Comparison of ENCODE assay signal across 13 cellular contexts in the genomic region with DNA sequence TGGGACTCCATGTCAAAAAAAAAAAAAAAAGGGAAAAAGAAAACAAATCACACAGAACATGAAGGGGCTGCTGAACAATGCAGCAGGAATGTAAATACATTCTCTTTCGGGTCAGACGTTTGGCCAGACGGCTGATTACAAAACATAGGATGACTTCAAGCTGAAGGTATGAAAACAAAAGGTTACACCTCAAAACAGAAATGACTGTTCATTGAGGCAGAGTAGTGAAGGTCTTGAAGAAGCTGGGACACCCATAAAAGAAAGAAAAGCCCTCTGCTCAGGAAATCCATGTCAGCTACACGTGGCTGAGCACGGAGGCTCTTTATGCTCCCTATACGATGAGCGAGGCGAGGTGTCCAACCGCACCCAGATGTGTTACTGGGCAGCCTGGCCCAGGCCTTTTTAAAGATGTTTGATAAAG. TPM values are rescaled to one million over a fixed set of nuclear protein-coding genes. Genes with fewer than 3 reads are reported as not detected.
A peak's percentile ranks its signal among the peaks of the same experiment; 100 is the strongest.
DNase-seq lines count a peak whose midpoint lies in the region; ATAC-seq and TF ChIP-seq lines count a peak whose summit lies in the region.
"Had no signal": no experiment of that assay in that cellular context is flagged by ENCODE, and none has a peak within 500 bp of the region (broad histone marks: within the 10 kb centered on the region; RNA-seq: fewer than 3 reads in every experiment).

No MANE protein-coding gene starts in this region.

- no peaks in the 10 kb centered on the region for H3K9me3 Mint-ChIP-seq in WTC11
- no peaks in the 10 kb centered on the region for H3K9me3 Mint-ChIP-seq in osteocyte (ENCODE audit: unreplicated experiment)
- H3K9me3 Mint-ChIP-seq in activated naive CD4-positive, alpha-beta T cell treated with anti-CD3 and anti-CD28 coated beads, Interleukin-2, amount 50 U/mL, for 72 hours, result no peaks in the 10 kb centered on the region
- H3K9me3 Mint-ChIP-seq: neural crest cell had no signal

- no peaks in the 10 kb centered on the region for H3K27me3 Mint-ChIP-seq in WTC11 (ENCODE audit: low read depth)
- H3K27me3 Mint-ChIP-seq in osteocyte (ENCODE audit: unreplicated experiment), result no peaks in the 10 kb centered on the region

- H3K36me3 Mint-ChIP-seq in WTC11 (0 out of 2 replicates have a peak, but pooled peaks cover 4% of the 10 kb centered on the region), osteocyte (ENCODE audit: unreplicated experiment) (no peaks in the 10 kb centered on the region)
- no peaks in the 10 kb centered on the region for H3K36me3 Mint-ChIP-seq in activated naive CD4-positive, alpha-beta T cell treated with anti-CD3 and anti-CD28 coated beads, Interleukin-2, amount 50 U/mL, for 72 hours

- peak overlapping the region; percentile 64; the same call in 1 of the 2 replicates for H3K27ac Mint-ChIP-seq in WTC11
- no peak overlapping the region for H3K27ac Mint-ChIP-seq in osteocyte (ENCODE audit: unreplicated experiment)
- H3K27ac Mint-ChIP-seq in activated naive CD4-positive, alpha-beta T cell treated with anti-CD3 and anti-CD28 coated beads, Interleukin-2, amount 50 U/mL, for 72 hours, result no peak overlapping the region
- H3K27ac Mint-ChIP-seq: activated CD8-positive, alpha-beta T cell treated with anti-CD3 and anti-CD28 coated beads, Interleukin-2, amount 10 ng/mL, durations not matched to agents 7 days and 5 days had no signal

- no peak overlapping the region for H3K27ac ChIP-seq in HEK293 (ENCODE audit: extremely low read depth, low read depth, low read length)
- no peak overlapping the region for H3K27ac ChIP-seq in upper lobe of right lung
- H3K27ac ChIP-seq: transverse colon had no signal

- intact Hi-C loops in upper lobe of right lung (cut with DNase I), result no loop called here

- H3K27me3 ChIP-seq in upper lobe of right lung, result no peaks in the 10 kb centered on the region
- H3K27me3 ChIP-seq: transverse colon had no signal

- CTCF ChIA-PET in HEK293 (lab: Yijun Ruan, JAX) (interaction anchor here (0.7 to 1.4 kb wide), 5 partner anchors 19 to 231 kb away, joined by 3 to 5 read pairs (median 4); no protein-coding TSS in a partner anchor), WTC11 (lab: Charles Lee) (interaction anchor here (0.8 kb wide), 1 partner anchor 26 kb away, joined by 3 read pairs; no protein-coding TSS in a partner anchor)

- H3K36me3 ChIP-seq in HEK293 (ENCODE audit: control insufficient read depth in 2 of 2, insufficient read depth in 1 of 2, low read length in 2 of 2) (no peaks in the 10 kb centered on the region; a peak in 1 of 3 replicates), upper lobe of right lung (no peaks in the 10 kb centered on the region)
- H3K36me3 ChIP-seq: transverse colon had no signal

- no peak for TF ChIP-seq CTCF in HEK293 (tag by site-specific recombination; IDR thresholded peaks at IDR 0.05)
- TF ChIP-seq CTCF in WTC11 (IDR thresholded peaks at IDR 0.05), result no peak
- no peak for TF ChIP-seq CTCF in upper lobe of right lung (IDR thresholded peaks at IDR 0.05)
- TF ChIP-seq CTCF in osteocyte (IDR thresholded peaks at IDR 0.05), result no peak

- no peak for DNase-seq in WTC11 (ENCODE audit: low spot score)
- peak; percentile 85 for DNase-seq in glomerular visceral epithelial cell (ENCODE audit: extremely low spot score)
- DNase-seq in upper lobe of right lung, result no peak
- no peak for DNase-seq in osteocyte (ENCODE audit: extremely low spot score, unreplicated experiment)
- no peak for DNase-seq in NCI-H1417 (lab: John Stamatoyannopoulos, UW)
- DNase-seq in activated naive CD4-positive, alpha-beta T cell treated with anti-CD3 and anti-CD28 coated beads, Interleukin-2, amount 50 U/mL, for 72 hours (ENCODE audit: low spot score in 2 of 2), result no peak
- no peak for DNase-seq in NCI-H2171 (lab: John Stamatoyannopoulos, UW)
- DNase-seq: activated CD8-positive, alpha-beta T cell treated with anti-CD3 and anti-CD28 coated beads, Interleukin-2, amount 10 ng/mL, durations not matched to agents 7 days and 5 days; hypothalamus; NCI-H187; transverse colon had no signal

- no peak; the same call in 1 of the 2 replicates for ATAC-seq in WTC11
- ATAC-seq in upper lobe of right lung, result peak; percentile 76
- no peak for ATAC-seq in activated naive CD4-positive, alpha-beta T cell treated with anti-CD3 and anti-CD28 coated beads, Interleukin-2, amount 50 U/mL, for 72 hours
- ATAC-seq: activated CD8-positive, alpha-beta T cell treated with anti-CD3 and anti-CD28 coated beads, Interleukin-2, amount 10 ng/mL, durations not matched to agents 7 days and 5 days had no signal

- H3K4me3 ChIP-seq in HEK293 (ENCODE audit: low read depth, low read length) (no peak overlapping the region), upper lobe of right lung (no peak overlapping the region)
- H3K4me3 ChIP-seq: transverse colon had no signal

- H3K9me3 ChIP-seq in HEK293 (ENCODE audit: control insufficient read depth, insufficient read depth, low read depth, low read length) (no peaks in the 10 kb centered on the region), upper lobe of right lung (no peaks in the 10 kb centered on the region)
- H3K9me3 ChIP-seq: transverse colon had no signal

- POLR2A ChIA-PET in HEK293 (lab: Yijun Ruan, JAX), result interaction anchor here (0.5 to 0.7 kb wide), 4 partner anchors 16 to 630 kb away, joined by 3 to 7 read pairs (median 5); no protein-coding TSS in a partner anchor
- POLR2A ChIA-PET in WTC11 (lab: Charles Lee), result interaction anchor here (0.6 kb wide), 1 partner anchor 20 kb away, joined by 3 read pairs; no protein-coding TSS in a partner anchor

- H3K4me1 Mint-ChIP-seq in WTC11, result peaks cover 71% of the 10 kb centered on the region
- H3K4me1 Mint-ChIP-seq in osteocyte (ENCODE audit: unreplicated experiment), result peaks cover 19% of the 10 kb centered on the region

- no peak overlapping the region for H3K4me3 Mint-ChIP-seq in WTC11
- no peak overlapping the region for H3K4me3 Mint-ChIP-seq in osteocyte (ENCODE audit: unreplicated experiment)
- H3K4me3 Mint-ChIP-seq: activated CD8-positive, alpha-beta T cell treated with anti-CD3 and anti-CD28 coated beads, Interleukin-2, amount 10 ng/mL, durations not matched to agents 7 days and 5 days; neural crest cell had no signal

- peaks cover 11% of the 10 kb centered on the region for H3K4me1 ChIP-seq in HEK293 (ENCODE audit: control insufficient read depth, insufficient read depth, low read length)
- H3K4me1 ChIP-seq in upper lobe of right lung, result peaks cover 9% of the 10 kb centered on the region
- H3K4me1 ChIP-seq: transverse colon had no signal

TF ChIP-seq in HEK293, 187 proteins besides CTCF, POLR2A, EP300 and RAD21:
- TF ChIP-seq PRDM1 (tag by site-specific recombination; IDR thresholded peaks at IDR 0.05), result peak; percentile 92
- no peak for TF ChIP-seq ZNF37A (tag by site-specific recombination; IDR thresholded peaks at IDR 0.05)

TF ChIP-seq in WTC11, 78 proteins besides CTCF, POLR2A, EP300 and RAD21 (continues in another document):
- TF ChIP-seq, protein P1, sequence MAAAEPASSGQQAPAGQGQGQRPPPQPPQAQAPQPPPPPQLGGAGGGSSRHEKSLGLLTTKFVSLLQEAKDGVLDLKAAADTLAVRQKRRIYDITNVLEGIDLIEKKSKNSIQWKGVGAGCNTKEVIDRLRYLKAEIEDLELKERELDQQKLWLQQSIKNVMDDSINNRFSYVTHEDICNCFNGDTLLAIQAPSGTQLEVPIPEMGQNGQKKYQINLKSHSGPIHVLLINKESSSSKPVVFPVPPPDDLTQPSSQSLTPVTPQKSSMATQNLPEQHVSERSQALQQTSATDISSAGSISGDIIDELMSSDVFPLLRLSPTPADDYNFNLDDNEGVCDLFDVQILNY (CRISPR knock-in tag; IDR thresholded peaks at IDR 0.05), result no peak
- TF ChIP-seq, protein P2, sequence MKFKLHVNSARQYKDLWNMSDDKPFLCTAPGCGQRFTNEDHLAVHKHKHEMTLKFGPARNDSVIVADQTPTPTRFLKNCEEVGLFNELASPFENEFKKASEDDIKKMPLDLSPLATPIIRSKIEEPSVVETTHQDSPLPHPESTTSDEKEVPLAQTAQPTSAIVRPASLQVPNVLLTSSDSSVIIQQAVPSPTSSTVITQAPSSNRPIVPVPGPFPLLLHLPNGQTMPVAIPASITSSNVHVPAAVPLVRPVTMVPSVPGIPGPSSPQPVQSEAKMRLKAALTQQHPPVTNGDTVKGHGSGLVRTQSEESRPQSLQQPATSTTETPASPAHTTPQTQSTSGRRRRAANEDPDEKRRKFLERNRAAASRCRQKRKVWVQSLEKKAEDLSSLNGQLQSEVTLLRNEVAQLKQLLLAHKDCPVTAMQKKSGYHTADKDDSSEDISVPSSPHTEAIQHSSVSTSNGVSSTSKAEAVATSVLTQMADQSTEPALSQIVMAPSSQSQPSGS (CRISPR knock-in tag; IDR thresholded peaks at IDR 0.05; ENCODE audit: borderline replicate concordance, low read depth), result no peak
- no peak for TF ChIP-seq PRRX2 (CRISPR knock-in tag; IDR thresholded peaks at IDR 0.05)
- no peak for TF ChIP-seq ZNF232 (CRISPR knock-in tag; IDR thresholded peaks at IDR 0.05)
- TF ChIP-seq, protein P3, sequence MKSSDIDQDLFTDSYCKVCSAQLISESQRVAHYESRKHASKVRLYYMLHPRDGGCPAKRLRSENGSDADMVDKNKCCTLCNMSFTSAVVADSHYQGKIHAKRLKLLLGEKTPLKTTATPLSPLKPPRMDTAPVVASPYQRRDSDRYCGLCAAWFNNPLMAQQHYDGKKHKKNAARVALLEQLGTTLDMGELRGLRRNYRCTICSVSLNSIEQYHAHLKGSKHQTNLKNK (CRISPR knock-in tag; IDR thresholded peaks at IDR 0.05), result no peak

RNA-seq across cellular contexts. Expression of a gene that starts 37.7 kb away (rescaled TPM):
- total RNA-seq in WTC11 (2021) (32.8 to 39.7 TPM (median 35.7 TPM) in 3 replicates), upper lobe of right lung (65.5 TPM), osteocyte (7.6 and 8.0 TPM in 2 replicates)
- total RNA-seq in activated naive CD4-positive, alpha-beta T cell treated with anti-CD3 and anti-CD28 coated beads, Interleukin-2, amount 50 U/mL, for 72 hours, result under 1 TPM; 0.11 to 0.66 TPM
